ENCODE assay signal across 1 cellular context in the genomic region with DNA sequence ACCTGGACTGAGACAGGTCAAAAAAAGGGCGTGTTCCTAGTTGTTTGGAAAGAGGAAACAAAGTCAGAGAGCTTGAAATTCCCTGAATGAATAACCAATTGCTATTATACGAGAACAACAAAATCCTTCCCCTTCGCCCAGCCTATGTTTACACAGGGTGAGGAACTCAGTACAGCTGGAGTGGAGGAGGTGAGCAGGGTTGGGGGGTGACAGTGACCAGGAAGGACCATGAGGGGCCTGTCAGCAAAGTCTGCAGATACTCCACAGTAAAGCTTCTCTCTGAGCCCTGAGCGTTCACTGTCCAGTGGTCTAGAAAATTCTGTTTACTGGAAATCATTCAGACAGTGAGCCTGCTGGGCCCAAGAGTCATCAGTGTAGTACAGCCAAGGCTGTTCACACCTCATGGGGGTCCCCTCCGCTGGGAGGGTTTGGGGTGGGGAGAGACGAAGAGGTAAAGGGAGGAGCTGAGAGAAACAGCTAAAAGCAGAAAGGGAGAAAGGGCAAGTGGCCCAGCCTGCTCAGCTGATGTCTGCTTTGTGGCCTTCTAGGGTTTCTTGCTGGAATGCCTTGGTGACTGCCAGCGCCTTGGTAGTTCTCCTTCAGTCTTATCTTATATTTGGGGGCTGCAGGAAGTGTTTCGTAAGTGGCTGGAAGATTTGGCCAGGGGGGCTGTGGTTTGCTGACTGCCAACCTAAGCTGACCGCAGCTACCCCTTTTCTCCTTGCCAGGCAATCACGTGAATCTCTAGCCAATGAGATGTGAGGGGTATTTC.
A peak's percentile ranks its signal among the peaks of the same experiment; 100 is the strongest.
TF ChIP-seq lines count a peak whose summit lies in the region.

No MANE protein-coding gene starts in this region.

TF ChIP-seq in HepG2, 621 proteins besides CTCF, POLR2A, EP300 and RAD21 (continued from another document and continues in another):
- TF ChIP-seq, protein P1, sequence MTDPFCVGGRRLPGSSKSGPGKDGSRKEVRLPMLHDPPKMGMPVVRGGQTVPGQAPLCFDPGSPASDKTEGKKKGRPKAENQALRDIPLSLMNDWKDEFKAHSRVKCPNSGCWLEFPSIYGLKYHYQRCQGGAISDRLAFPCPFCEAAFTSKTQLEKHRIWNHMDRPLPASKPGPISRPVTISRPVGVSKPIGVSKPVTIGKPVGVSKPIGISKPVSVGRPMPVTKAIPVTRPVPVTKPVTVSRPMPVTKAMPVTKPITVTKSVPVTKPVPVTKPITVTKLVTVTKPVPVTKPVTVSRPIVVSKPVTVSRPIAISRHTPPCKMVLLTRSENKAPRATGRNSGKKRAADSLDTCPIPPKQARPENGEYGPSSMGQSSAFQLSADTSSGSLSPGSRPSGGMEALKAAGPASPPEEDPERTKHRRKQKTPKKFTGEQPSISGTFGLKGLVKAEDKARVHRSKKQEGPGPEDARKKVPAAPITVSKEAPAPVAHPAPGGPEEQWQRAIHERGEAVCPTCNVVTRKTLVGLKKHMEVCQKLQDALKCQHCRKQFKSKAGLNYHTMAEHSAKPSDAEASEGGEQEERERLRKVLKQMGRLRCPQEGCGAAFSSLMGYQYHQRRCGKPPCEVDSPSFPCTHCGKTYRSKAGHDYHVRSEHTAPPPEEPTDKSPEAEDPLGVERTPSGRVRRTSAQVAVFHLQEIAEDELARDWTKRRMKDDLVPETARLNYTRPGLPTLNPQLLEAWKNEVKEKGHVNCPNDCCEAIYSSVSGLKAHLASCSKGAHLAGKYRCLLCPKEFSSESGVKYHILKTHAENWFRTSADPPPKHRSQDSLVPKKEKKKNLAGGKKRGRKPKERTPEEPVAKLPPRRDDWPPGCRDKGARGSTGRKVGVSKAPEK (CRISPR knock-in tag; IDR thresholded peaks at IDR 0.05; ENCODE audit: borderline replicate concordance) = no peak
- 0 out of 2 replicates have a peak, but pooled peaks have one; percentile 36 for TF ChIP-seq ZNF160 (CRISPR knock-in tag; IDR thresholded peaks at IDR 0.05)
- TF ChIP-seq SIX1 (CRISPR knock-in tag; IDR thresholded peaks at IDR 0.05; ENCODE audit: borderline replicate concordance) = no peak
- 0 out of 2 replicates have a peak, but pooled peaks have one; percentile 29 for TF ChIP-seq ZZZ3 (CRISPR knock-in tag; IDR thresholded peaks at IDR 0.05; ENCODE audit: borderline replicate concordance)
- TF ChIP-seq ZNF317 (CRISPR knock-in tag; IDR thresholded peaks at IDR 0.05) = no peak
- 0 out of 2 replicates have a peak, but pooled peaks have one; percentile 56 for TF ChIP-seq ZNF782 (CRISPR knock-in tag; IDR thresholded peaks at IDR 0.05; ENCODE audit: borderline replicate concordance)
- TF ChIP-seq, protein P2, sequence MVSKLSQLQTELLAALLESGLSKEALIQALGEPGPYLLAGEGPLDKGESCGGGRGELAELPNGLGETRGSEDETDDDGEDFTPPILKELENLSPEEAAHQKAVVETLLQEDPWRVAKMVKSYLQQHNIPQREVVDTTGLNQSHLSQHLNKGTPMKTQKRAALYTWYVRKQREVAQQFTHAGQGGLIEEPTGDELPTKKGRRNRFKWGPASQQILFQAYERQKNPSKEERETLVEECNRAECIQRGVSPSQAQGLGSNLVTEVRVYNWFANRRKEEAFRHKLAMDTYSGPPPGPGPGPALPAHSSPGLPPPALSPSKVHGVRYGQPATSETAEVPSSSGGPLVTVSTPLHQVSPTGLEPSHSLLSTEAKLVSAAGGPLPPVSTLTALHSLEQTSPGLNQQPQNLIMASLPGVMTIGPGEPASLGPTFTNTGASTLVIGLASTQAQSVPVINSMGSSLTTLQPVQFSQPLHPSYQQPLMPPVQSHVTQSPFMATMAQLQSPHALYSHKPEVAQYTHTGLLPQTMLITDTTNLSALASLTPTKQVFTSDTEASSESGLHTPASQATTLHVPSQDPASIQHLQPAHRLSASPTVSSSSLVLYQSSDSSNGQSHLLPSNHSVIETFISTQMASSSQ (IDR thresholded peaks at IDR 0.05; ENCODE audit: low read depth) = 0 out of 2 replicates have a peak, but pooled peaks have one; percentile 43
- TF ChIP-seq, protein P2 (CRISPR knock-in tag; IDR thresholded peaks at IDR 0.05; ENCODE audit: borderline replicate concordance) = no peak
- TF ChIP-seq ZNF121 (CRISPR knock-in tag; IDR thresholded peaks at IDR 0.05) = no peak
- TF ChIP-seq, protein P3, sequence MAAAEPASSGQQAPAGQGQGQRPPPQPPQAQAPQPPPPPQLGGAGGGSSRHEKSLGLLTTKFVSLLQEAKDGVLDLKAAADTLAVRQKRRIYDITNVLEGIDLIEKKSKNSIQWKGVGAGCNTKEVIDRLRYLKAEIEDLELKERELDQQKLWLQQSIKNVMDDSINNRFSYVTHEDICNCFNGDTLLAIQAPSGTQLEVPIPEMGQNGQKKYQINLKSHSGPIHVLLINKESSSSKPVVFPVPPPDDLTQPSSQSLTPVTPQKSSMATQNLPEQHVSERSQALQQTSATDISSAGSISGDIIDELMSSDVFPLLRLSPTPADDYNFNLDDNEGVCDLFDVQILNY (CRISPR knock-in tag; conservative IDR thresholded peaks at IDR 0.05) = no peak
- TF ChIP-seq MIER3 (CRISPR knock-in tag; IDR thresholded peaks at IDR 0.05; ENCODE audit: borderline replicate concordance) = no peak
- no peak for TF ChIP-seq CAMTA2 (CRISPR knock-in tag; IDR thresholded peaks at IDR 0.05; ENCODE audit: borderline replicate concordance)
- no peak for TF ChIP-seq ZBTB14 (CRISPR knock-in tag; IDR thresholded peaks at IDR 0.05)
- no peak for TF ChIP-seq SALL2 (CRISPR knock-in tag; IDR thresholded peaks at IDR 0.05)
- no peak for TF ChIP-seq SP5 (CRISPR knock-in tag; IDR thresholded peaks at IDR 0.05; ENCODE audit: borderline replicate concordance, low read depth)
- TF ChIP-seq SPEN (CRISPR knock-in tag; IDR thresholded peaks at IDR 0.05; ENCODE audit: low read depth) = no peak
- 0 out of 2 replicates have a peak, but pooled peaks have one; percentile 51 for TF ChIP-seq ZNF510 (CRISPR knock-in tag; IDR thresholded peaks at IDR 0.05; ENCODE audit: low read depth)
- peak; percentile 47 for TF ChIP-seq RBM22 (optimal IDR thresholded peaks at IDR 0.05; ENCODE audit: low read length)
- no peak for TF ChIP-seq ZNF598 (CRISPR knock-in tag; IDR thresholded peaks at IDR 0.05; ENCODE audit: borderline replicate concordance)
- TF ChIP-seq ZKSCAN5 (CRISPR knock-in tag; IDR thresholded peaks at IDR 0.05) = peak; percentile 93
- no peak for TF ChIP-seq ZNF670 (CRISPR knock-in tag; IDR thresholded peaks at IDR 0.05; ENCODE audit: borderline replicate concordance)
- no peak for TF ChIP-seq ZNF451 (CRISPR knock-in tag; IDR thresholded peaks at IDR 0.05)
- 0 out of 2 replicates have a peak, but pooled peaks have one; percentile 34 for TF ChIP-seq SRY (CRISPR knock-in tag; IDR thresholded peaks at IDR 0.05)
- 0 out of 2 replicates have a peak, but pooled peaks have one; percentile 74 for TF ChIP-seq ZNF34 (CRISPR knock-in tag; IDR thresholded peaks at IDR 0.05; ENCODE audit: borderline replicate concordance)
- 0 out of 2 replicates have a peak, but pooled peaks have one; percentile 15 for TF ChIP-seq RARA (CRISPR knock-in tag; IDR thresholded peaks at IDR 0.05)
- TF ChIP-seq TCF12 (IDR thresholded peaks at IDR 0.05) = no peak
- TF ChIP-seq TCF12 (CRISPR knock-in tag; IDR thresholded peaks at IDR 0.05) = no peak
- TF ChIP-seq RNF2 (conservative IDR thresholded peaks at IDR 0.05; ENCODE audit: low read depth) = no peak
- TF ChIP-seq, protein P4, sequence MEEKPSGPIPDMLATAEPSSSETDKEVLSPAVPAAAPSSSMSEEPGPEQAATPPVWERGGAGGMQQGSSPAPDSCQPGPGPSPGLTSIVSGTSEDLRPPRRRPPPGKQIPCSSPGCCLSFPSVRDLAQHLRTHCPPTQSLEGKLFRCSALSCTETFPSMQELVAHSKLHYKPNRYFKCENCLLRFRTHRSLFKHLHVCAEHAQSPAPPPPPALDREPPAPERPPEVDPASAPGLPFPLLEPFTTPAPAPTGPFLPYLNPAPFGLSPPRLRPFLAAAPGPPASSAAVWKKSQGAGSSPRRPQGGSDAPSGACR (CRISPR knock-in tag; IDR thresholded peaks at IDR 0.05) = 0 out of 2 replicates have a peak, but pooled peaks have one; percentile 0
- no peak for TF ChIP-seq ZNF333 (CRISPR knock-in tag; IDR thresholded peaks at IDR 0.05; ENCODE audit: borderline replicate concordance)
- TF ChIP-seq ZNF343 (CRISPR knock-in tag; IDR thresholded peaks at IDR 0.05) = 0 out of 2 replicates have a peak, but pooled peaks have one; percentile 31
- TF ChIP-seq, protein P5, sequence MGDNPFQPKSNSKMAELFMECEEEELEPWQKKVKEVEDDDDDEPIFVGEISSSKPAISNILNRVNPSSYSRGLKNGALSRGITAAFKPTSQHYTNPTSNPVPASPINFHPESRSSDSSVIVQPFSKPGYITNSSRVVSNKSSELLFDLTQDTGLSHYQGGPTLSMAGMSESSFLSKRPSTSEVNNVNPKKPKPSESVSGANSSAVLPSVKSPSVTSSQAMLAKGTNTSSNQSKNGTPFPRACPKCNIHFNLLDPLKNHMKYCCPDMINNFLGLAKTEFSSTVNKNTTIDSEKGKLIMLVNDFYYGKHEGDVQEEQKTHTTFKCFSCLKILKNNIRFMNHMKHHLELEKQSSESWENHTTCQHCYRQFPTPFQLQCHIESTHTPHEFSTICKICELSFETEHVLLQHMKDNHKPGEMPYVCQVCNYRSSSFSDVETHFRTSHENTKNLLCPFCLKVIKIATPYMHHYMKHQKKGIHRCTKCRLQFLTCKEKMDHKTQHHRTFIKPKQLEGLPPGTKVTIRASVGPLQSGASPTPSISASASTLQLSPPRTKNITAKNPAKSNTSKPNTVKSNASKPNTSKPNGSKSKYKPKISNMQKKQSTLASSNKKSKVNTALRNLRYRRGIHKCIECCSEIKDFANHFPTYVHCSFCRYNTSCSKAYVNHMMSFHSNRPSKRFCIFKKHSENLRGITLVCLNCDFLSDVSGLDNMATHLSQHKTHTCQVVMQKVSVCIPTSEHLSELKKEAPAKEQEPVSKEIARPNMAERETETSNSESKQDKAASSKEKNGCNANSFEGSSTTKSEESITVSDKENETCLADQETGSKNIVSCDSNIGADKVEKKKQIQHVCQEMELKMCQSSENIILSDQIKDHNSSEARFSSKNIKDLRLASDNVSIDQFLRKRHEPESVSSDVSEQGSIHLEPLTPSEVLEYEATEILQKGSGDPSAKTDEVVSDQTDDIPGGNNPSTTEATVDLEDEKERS (CRISPR knock-in tag; IDR thresholded peaks at IDR 0.05) = 0 out of 2 replicates have a peak, but pooled peaks have one; percentile 41
- no peak for TF ChIP-seq ZNF607 (CRISPR knock-in tag; IDR thresholded peaks at IDR 0.05; ENCODE audit: borderline replicate concordance)
- TF ChIP-seq ZNF556 (CRISPR knock-in tag; IDR thresholded peaks at IDR 0.05; ENCODE audit: borderline replicate concordance) = peak; percentile 32; the same call in 1 of the 2 replicates
- TF ChIP-seq FOXP4 (CRISPR knock-in tag; IDR thresholded peaks at IDR 0.05) = peak; percentile 62; the same call in 1 of the 2 replicates
- peak; percentile 54; the same call in 1 of the 2 replicates for TF ChIP-seq PAX8 (CRISPR knock-in tag; IDR thresholded peaks at IDR 0.05; ENCODE audit: borderline replicate concordance)
- peak; percentile 58; the same call in 1 of the 2 replicates for TF ChIP-seq CCDC6 (CRISPR knock-in tag; IDR thresholded peaks at IDR 0.05)
- no peak for TF ChIP-seq KLF16 (CRISPR knock-in tag; IDR thresholded peaks at IDR 0.05)
- no peak for TF ChIP-seq CSRNP2 (CRISPR knock-in tag; conservative IDR thresholded peaks at IDR 0.05; ENCODE audit: low read depth)
- TF ChIP-seq CBX5 (CRISPR knock-in tag; IDR thresholded peaks at IDR 0.05; ENCODE audit: borderline replicate concordance) = no peak
- TF ChIP-seq FOXA1 (IDR thresholded peaks at IDR 0.05) = no peak
- peak; percentile 78 for TF ChIP-seq FOXA1 (CRISPR knock-in tag; IDR thresholded peaks at IDR 0.05)
